30 cellular contexts compared by ENCODE assay signal in genomic region chrX:139877710-139878414, GRCh38. TPM values are rescaled to one million over a fixed set of nuclear protein-coding genes. Genes with fewer than 3 reads are reported as not detected.
DNase-seq lines count a peak whose midpoint lies in the region; TF ChIP-seq lines count a peak whose summit lies in the region.
"Had no signal": no experiment of that assay in that cellular context is flagged by ENCODE, and none has a peak within 500 bp of the region (broad histone marks: within the 10 kb centered on the region; RNA-seq: fewer than 3 reads in every experiment).

No MANE protein-coding gene starts in this region.

- H3K4me2 ChIP-seq in mammary epithelial cell (ENCODE audit: insufficient read depth, low read depth, low read length), result no peak overlapping the region

- POLR2A ChIA-PET in MCF 10A (lab: Yijun Ruan, JAX), result no interaction called here

- H3K9me3 Mint-ChIP-seq in MCF 10A (ENCODE audit: unreplicated experiment) (peaks cover 12% of the 10 kb centered on the region), osteocyte (ENCODE audit: unreplicated experiment) (no peaks in the 10 kb centered on the region)
- H3K9me3 Mint-ChIP-seq: activated CD4-positive, alpha-beta T cell treated with anti-CD3 and anti-CD28 coated beads, Interleukin-2, amount 10 ng/mL, durations not matched to agents 24 days and 14 days; activated T-cell treated with anti-CD3 and anti-CD28 coated beads, Interleukin-2, amount 50 U/mL, for 24 hours; CD4-positive, alpha-beta memory T cell; nephron had no signal

- in situ Hi-C loops in mammary epithelial cell (cut with MboI; ENCODE audit: low sequenced_read_pairs in 2 of 2), result no loop called here

- CTCF ChIA-PET in MCF 10A (lab: Yijun Ruan, JAX) (interaction anchor here (0.6 kb wide), 2 partner anchors 29 to 309 kb away, joined by 3 to 5 read pairs; no protein-coding TSS in a partner anchor), mammary epithelial cell (lab: Charles Lee; ENCODE audit: low non-redundant PET) (no interaction called here)

- 61% methylated on average over 9 of the region's 11 CpGs for WGBS in mammary epithelial cell (ENCODE audit: low coverage, missing lambda C conversion rate)

- H2AFZ ChIP-seq in mammary epithelial cell (ENCODE audit: low read depth, low read length), result no peak overlapping the region

- TF ChIP-seq CTCF in MCF 10A (IDR thresholded peaks at IDR 0.05; ENCODE audit: unreplicated experiment), result no peak
- TF ChIP-seq CTCF in mammary epithelial cell (conservative IDR thresholded peaks at IDR 0.05 in 1 of 2, IDR thresholded peaks at IDR 0.05 in 1 of 2; ENCODE audit: extremely low read depth in 1 of 2, insufficient read depth in 1 of 2, low read depth in 1 of 2, low read length in 2 of 2), result no peak
- no peak for TF ChIP-seq CTCF in cardiac fibroblast (IDR thresholded peaks at IDR 0.05; ENCODE audit: low read depth, low read length)
- TF ChIP-seq CTCF in osteocyte (IDR thresholded peaks at IDR 0.05), result no peak

- no peaks in the 10 kb centered on the region for H3K36me3 ChIP-seq in mammary epithelial cell (ENCODE audit: insufficient read depth, low read length)
- H3K36me3 ChIP-seq: lower lobe of right lung, stomach, thyroid gland, vagina had no signal

- no peaks in the 10 kb centered on the region for H4K20me1 ChIP-seq in mammary epithelial cell (ENCODE audit: insufficient read depth, low read length)

- no peaks in the 10 kb centered on the region for H3K4me1 ChIP-seq in mammary epithelial cell (ENCODE audit: insufficient read depth, low read length)
- H3K4me1 ChIP-seq: lower lobe of right lung, stomach, thyroid gland had no signal

- DNase-seq in MCF 10A (ENCODE audit: unreplicated experiment) (peak; percentile 38), mammary epithelial cell (no peak), LHCN-M2 (ENCODE audit: low read depth) (peak; percentile 20), cardiac fibroblast (ENCODE audit: low read depth in 2 of 2) (peak; percentile 29 to 44), osteocyte (ENCODE audit: extremely low spot score, unreplicated experiment) (no peak), A172 (ENCODE audit: low spot score) (no peak), NOMO-1 treated with dmso at 0.1 percent for 144 hours (lab: John Stamatoyannopoulos, UW; ENCODE audit: unreplicated experiment) (no peak)
- no peak for DNase-seq in activated CD4-positive, alpha-beta T cell treated with anti-CD3 and anti-CD28 coated beads, Interleukin-2, amount 50 U/mL, for 48 hours
- DNase-seq: activated CD4-positive, alpha-beta T cell treated with anti-CD3 and anti-CD28 coated beads, Interleukin-2, amount 10 ng/mL, durations not matched to agents 24 days and 14 days; activated gamma-delta T cell; activated T-cell treated with anti-CD3 and anti-CD28 coated beads, Interleukin-2, amount 50 U/mL, for 24 hours; AML-193; CD4-positive, alpha-beta memory T cell; cerebellar nuclear complex; DMS 273 treated with DMSO at 0.1 percent for 48 hours; dorsolateral prefrontal cortex; GF-D8; kidney; lower lobe of right lung; NCI-H146; NCI-H524 treated with DMSO at 0.1 percent for 48 hours; SIG-M5; stimulated activated CD8-positive, alpha-beta memory T cell treated with anti-CD3 and anti-CD28 coated beads, Interleukin-4, amount 100 ng/mL, for 48 hours; stomach; T1000; thyroid gland had no signal

- H3K36me3 Mint-ChIP-seq in MCF 10A (ENCODE audit: insufficient read depth, unreplicated experiment) (no peaks in the 10 kb centered on the region), osteocyte (ENCODE audit: unreplicated experiment) (no peaks in the 10 kb centered on the region)

- no peak overlapping the region for H3K27ac Mint-ChIP-seq in MCF 10A (ENCODE audit: low read depth, unreplicated experiment)
- H3K27ac Mint-ChIP-seq in osteocyte (ENCODE audit: unreplicated experiment), result peak overlapping the region; percentile 47
- H3K27ac Mint-ChIP-seq: activated CD4-positive, alpha-beta T cell treated with anti-CD3 and anti-CD28 coated beads, Interleukin-2, amount 10 ng/mL, durations not matched to agents 24 days and 14 days; activated T-cell treated with anti-CD3 and anti-CD28 coated beads, Interleukin-2, amount 50 U/mL, for 24 hours; nephron had no signal

- no peak overlapping the region for H3K9ac ChIP-seq in mammary epithelial cell (ENCODE audit: insufficient read depth, low read length)

- H3K27ac ChIP-seq in mammary epithelial cell (ENCODE audit: insufficient read depth, low read depth, low read length), result no peak overlapping the region
- H3K27ac ChIP-seq: 22Rv1, dorsolateral prefrontal cortex, lower lobe of right lung, skin epidermis, stomach, thyroid gland, vagina had no signal

- BruUV-seq in MCF 10A (replicated peaks; lab: Mats Ljungman, UMichigan), result no TSS peak
- no TSS peak for BruUV-seq in mammary epithelial cell (replicated peaks; lab: Mats Ljungman, UMichigan)

- intact Hi-C loops in MCF 10A (cut with micrococcal nuclease), result no loop called here
- intact Hi-C loops in mammary epithelial cell (cut with micrococcal nuclease), result no loop called here

- H3K4me3 Mint-ChIP-seq in MCF 10A (ENCODE audit: unreplicated experiment) (no peak overlapping the region), osteocyte (ENCODE audit: unreplicated experiment) (no peak overlapping the region)
- H3K4me3 Mint-ChIP-seq: activated CD4-positive, alpha-beta T cell treated with anti-CD3 and anti-CD28 coated beads, Interleukin-2, amount 10 ng/mL, durations not matched to agents 24 days and 14 days; activated T-cell treated with anti-CD3 and anti-CD28 coated beads, Interleukin-2, amount 50 U/mL, for 24 hours; CD4-positive, alpha-beta memory T cell; nephron had no signal

- H3K27me3 Mint-ChIP-seq in MCF 10A (ENCODE audit: insufficient read depth, unreplicated experiment), result no peaks in the 10 kb centered on the region
- no peaks in the 10 kb centered on the region for H3K27me3 Mint-ChIP-seq in osteocyte (ENCODE audit: unreplicated experiment)
- H3K27me3 Mint-ChIP-seq: activated CD4-positive, alpha-beta T cell treated with anti-CD3 and anti-CD28 coated beads, Interleukin-2, amount 10 ng/mL, durations not matched to agents 24 days and 14 days; CD4-positive, alpha-beta memory T cell had no signal

- dilution Hi-C loops in mammary epithelial cell (cut with HindIII; ENCODE audit: low sequenced_read_pairs), result no loop called here

- H3K9me3 ChIP-seq in mammary epithelial cell (replicated peaks; ENCODE audit: insufficient read depth, low read length), result peaks cover 3% of the 10 kb centered on the region
- H3K9me3 ChIP-seq: lower lobe of right lung, stomach, thyroid gland, vagina had no signal

- H3K4me1 Mint-ChIP-seq in MCF 10A (ENCODE audit: insufficient read depth, unreplicated experiment) (no peaks in the 10 kb centered on the region), osteocyte (ENCODE audit: unreplicated experiment) (peaks cover 43% of the 10 kb centered on the region)

- no peaks in the 10 kb centered on the region for H3K27me3 ChIP-seq in mammary epithelial cell (ENCODE audit: insufficient read depth, low read length)
- H3K27me3 ChIP-seq: stomach, thyroid gland, vagina had no signal

- H3K79me2 ChIP-seq in mammary epithelial cell (ENCODE audit: insufficient read depth, low read length), result peaks cover 19% of the 10 kb centered on the region

- H3K4me3 ChIP-seq in mammary epithelial cell (replicated peaks in 1 of 3; ENCODE audit: insufficient read depth in 1 of 3, low read depth in 2 of 3, low read length in 3 of 3), result no peak overlapping the region
- no peak overlapping the region for H3K4me3 ChIP-seq in cardiac fibroblast (replicated peaks in 1 of 2; ENCODE audit: low read depth in 2 of 2, low read length in 2 of 2)
- H3K4me3 ChIP-seq: dorsolateral prefrontal cortex, lower lobe of right lung, skin epidermis, stomach, thyroid gland, vagina had no signal

RNA-seq across cellular contexts. Expression of gene ATP11C, which starts 55.0 kb away (rescaled TPM):
- total RNA-seq in MCF 10A (2022) (19.0 and 19.5 TPM in 2 replicates), mammary epithelial cell (10 to 100 TPM; 10.8 to 25.0 TPM), LHCN-M2 (2014; rRNA removed) (32.4 and 44.3 TPM in 2 replicates), osteocyte (24.1 and 26.2 TPM in 2 replicates)
- 6.7 TPM for polyA plus RNA-seq in mammary epithelial cell
- 10.8 TPM for polyA minus RNA-seq in mammary epithelial cell
- 7.1 TPM for polyA plus RNA-seq in LHCN-M2 (2012)
- total RNA-seq in A172 (2014; rRNA removed; shearing (Covaris generic)), result 33.3 and 36.5 TPM in 2 replicates

Comparison
In these comparisons a context has a peak if more than half of its experiments do, and no peak if none do; other contexts are left out.
1. DNase-seq: peak in MCF 10A (single experiment), LHCN-M2 (single experiment) and cardiac fibroblast (2 of 2); none in mammary epithelial cell (single experiment), osteocyte (single experiment), A172 (single experiment), NOMO-1 treated with dmso at 0.1 percent for 144 hours (single experiment) and activated CD4-positive, alpha-beta T cell treated with anti-CD3 and anti-CD28 coated beads, Interleukin-2, amount 50 U/mL, for 48 hours (0 of 2).